Comparison of ENCODE assay signal across 9 cellular contexts in genomic region chr7:22559829-22560489, GRCh38. TPM values are rescaled to one million over a fixed set of nuclear protein-coding genes. Genes with fewer than 3 reads are reported as not detected.
DNase-seq lines count a peak whose midpoint lies in the region; ATAC-seq and TF ChIP-seq lines count a peak whose summit lies in the region.
"Had no signal": no experiment of that assay in that cellular context is flagged by ENCODE, and none has a peak within 500 bp of the region (broad histone marks: within the 10 kb centered on the region; RNA-seq: fewer than 3 reads in every experiment).

No MANE protein-coding gene starts in this region.

- DNase-seq in COR-L47 (lab: John Stamatoyannopoulos, UW) (peak; percentile 58), Peyer's patch (peak in 2 of 3 donors; percentile 71 to 82), fibroblast of mammary gland (ENCODE audit: low read depth) (peak; percentile 87), neural crest cell (ENCODE audit: low read depth, low spot score) (peak; percentile 59), thyroid gland (peak; percentile 76 to 77)
- peak; percentile 73 to 75 for DNase-seq in activated T-cell treated with anti-CD3 and anti-CD28 coated beads, Interleukin-2, amount 50 U/mL, for 48 hours

- intact Hi-C loops in thyroid gland (cut with DNase I), result loop anchor here (5.0 kb wide), 3 partner anchors 167 to 497 kb away; partner anchors contain the start of gene IL6

- H3K4me3 Mint-ChIP-seq in neural crest cell, result peak overlapping the region; percentile 3
- H3K4me3 Mint-ChIP-seq: activated naive CD4-positive, alpha-beta T cell treated with anti-CD3 and anti-CD28 coated beads, Interleukin-2, amount 50 U/mL, for 24 hours had no signal

- peaks cover 23% of the 10 kb centered on the region for H3K4me1 Mint-ChIP-seq in neural crest cell

- H3K36me3 ChIP-seq in Peyer's patch (no peaks in the 10 kb centered on the region), thyroid gland (no peaks in the 10 kb centered on the region)

- H3K9me3 Mint-ChIP-seq in neural crest cell, result no peaks in the 10 kb centered on the region
- H3K9me3 Mint-ChIP-seq: activated naive CD4-positive, alpha-beta T cell treated with anti-CD3 and anti-CD28 coated beads, Interleukin-2, amount 50 U/mL, for 24 hours had no signal

- H3K4me3 ChIP-seq in Peyer's patch, result no peak overlapping the region
- H3K4me3 ChIP-seq in fibroblast of mammary gland (ENCODE audit: control insufficient read depth, low read depth, low read length), result no peak overlapping the region
- H3K4me3 ChIP-seq in thyroid gland (replicated peaks in 1 of 3), result no peak overlapping the region

- H3K36me3 Mint-ChIP-seq in neural crest cell (ENCODE audit: low read depth), result no peaks in the 10 kb centered on the region
- H3K36me3 Mint-ChIP-seq: activated naive CD4-positive, alpha-beta T cell treated with anti-CD3 and anti-CD28 coated beads, Interleukin-2, amount 50 U/mL, for 24 hours had no signal

- no peaks in the 10 kb centered on the region for H3K9me3 ChIP-seq in Peyer's patch
- no peaks in the 10 kb centered on the region for H3K9me3 ChIP-seq in thyroid gland

- TF ChIP-seq POLR2A in Peyer's patch (IDR thresholded peaks at IDR 0.05) (no peak), thyroid gland (IDR thresholded peaks at IDR 0.05) (no peak)

- no peak overlapping the region for H3K27ac Mint-ChIP-seq in neural crest cell (ENCODE audit: unreplicated experiment)
- H3K27ac Mint-ChIP-seq: activated naive CD4-positive, alpha-beta T cell treated with anti-CD3 and anti-CD28 coated beads, Interleukin-2, amount 50 U/mL, for 24 hours had no signal

- H3K27ac ChIP-seq in Peyer's patch (no peak overlapping the region), thyroid gland (no peak overlapping the region)

- H3K4me1 ChIP-seq in Peyer's patch, result peaks cover 0 to 2% (median 0%) of the 10 kb centered on the region in 4 donors
- H3K4me1 ChIP-seq in thyroid gland, result peaks cover 5 to 40% of the 10 kb centered on the region in 2 donors

- 41 to 42% methylated on average over 13 of the region's 13 CpGs for WGBS in thyroid gland, 2 donors

- peak; percentile 46 for ATAC-seq in GM21390 (IDR thresholded peaks at IDR 0.05; ENCODE audit: unreplicated experiment)

- TF ChIP-seq CTCF in LNCAP (IDR thresholded peaks at IDR 0.05) (peak; percentile 96), Peyer's patch (IDR thresholded peaks at IDR 0.05) (peak; percentile 66 to 89 (median 79)), fibroblast of mammary gland (conservative IDR thresholded peaks at IDR 0.05; ENCODE audit: control insufficient read depth, insufficient read depth, low read depth, low read length) (peak; percentile 97), neural crest cell (conservative IDR thresholded peaks at IDR 0.05) (peak; percentile 96), thyroid gland (IDR thresholded peaks at IDR 0.05) (peak; percentile 67 to 100 (median 88))

- H3K27me3 Mint-ChIP-seq in neural crest cell (ENCODE audit: low read depth), result no peaks in the 10 kb centered on the region

- no peaks in the 10 kb centered on the region for H3K27me3 ChIP-seq in Peyer's patch
- no peaks in the 10 kb centered on the region for H3K27me3 ChIP-seq in thyroid gland

RNA-seq across cellular contexts. Expression of gene STEAP1B, which starts 60.0 kb away (rescaled TPM):
- total RNA-seq in Peyer's patch (not detected), neural crest cell (9.5 and 10.8 TPM in 2 replicates), thyroid gland (under 1 TPM in 2 of 4 donors, not detected in 2; 0.33 to 0.40 TPM)
